In the genomic region with DNA sequence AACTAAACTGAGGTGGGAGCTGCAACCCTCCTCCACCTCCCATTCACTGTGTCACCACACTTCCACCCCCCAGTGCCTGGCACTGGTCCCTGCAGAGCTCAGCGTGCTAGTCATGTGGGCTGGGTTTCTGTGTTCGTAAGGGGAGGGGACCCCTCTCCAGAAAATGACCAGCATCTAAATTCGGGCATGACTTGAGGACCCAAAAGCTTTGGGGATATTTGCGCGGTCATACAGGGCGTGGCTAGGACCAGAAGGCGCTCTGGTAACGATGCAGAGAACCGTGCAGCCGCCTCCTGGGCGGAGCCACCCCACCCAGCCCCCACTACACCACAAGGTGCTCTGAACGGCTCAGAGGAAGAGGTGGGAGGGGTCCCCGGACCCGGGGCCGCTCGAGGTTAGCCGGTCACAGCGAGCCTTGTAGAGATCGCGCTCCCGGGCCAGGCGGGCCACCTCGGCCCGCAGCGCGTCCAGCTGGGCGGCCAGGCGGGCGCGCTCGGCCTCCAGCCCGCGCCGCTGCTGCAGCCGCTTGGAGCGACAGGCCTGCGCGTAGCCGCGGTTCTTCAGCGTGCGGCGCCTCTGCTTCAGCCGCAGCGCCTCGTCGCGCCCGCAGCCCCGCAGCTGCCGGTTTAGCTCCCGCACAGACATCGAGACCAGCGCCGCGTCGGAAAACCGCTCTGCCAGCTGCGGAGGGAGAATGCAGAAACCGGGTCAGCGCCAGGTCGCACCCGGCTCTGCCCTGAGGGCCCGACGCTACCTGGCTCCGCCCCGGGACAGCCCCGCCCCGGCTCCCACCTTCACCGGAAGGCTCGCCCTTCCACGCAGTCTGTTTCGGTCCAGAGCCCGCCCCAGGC, we compare ENCODE assay signal across 9 cellular contexts. TPM values are rescaled to one million over a fixed set of nuclear protein-coding genes. Genes with fewer than 3 reads are reported as not detected.
DNase-seq lines count a peak whose midpoint lies in the region; ATAC-seq and TF ChIP-seq lines count a peak whose summit lies in the region.
"Had no signal": no experiment of that assay in that cellular context is flagged by ENCODE, and none has a peak within 500 bp of the region (broad histone marks: within the 10 kb centered on the region; RNA-seq: fewer than 3 reads in every experiment).

No MANE protein-coding gene starts in this region.

- no peaks in the 10 kb centered on the region for H3K9me3 Mint-ChIP-seq in endothelial cell (ENCODE audit: unreplicated experiment)

- ATAC-seq in GM18873 (IDR thresholded peaks at IDR 0.05; ENCODE audit: low FRiP score, unreplicated experiment) (peak; percentile 76), HG03097 (IDR thresholded peaks at IDR 0.05; ENCODE audit: low FRiP score, unreplicated experiment) (peak; percentile 72)

- H3K4me1 ChIP-seq in mucosa of stomach (ENCODE audit: control insufficient read depth, insufficient read depth, low read length) = peaks cover 7% of the 10 kb centered on the region

- H3K36me3 Mint-ChIP-seq in endothelial cell (ENCODE audit: low read depth, unreplicated experiment) = no peaks in the 10 kb centered on the region

- H3K27me3 Mint-ChIP-seq in endothelial cell (ENCODE audit: unreplicated experiment) = peaks cover 15% of the 10 kb centered on the region

- DNase-seq in AG20443 (ENCODE audit: low spot score) (peak; percentile 76), NCI-H526 (lab: John Stamatoyannopoulos, UW) (peak; percentile 6 to 78), endothelial cell (ENCODE audit: low spot score) (peak; percentile 33)
- DNase-seq in activated CD8-positive, alpha-beta memory T cell treated with anti-CD3 and anti-CD28 coated beads, Interleukin-2, amount 50 U/mL, for 24 hours (ENCODE audit: extremely low read depth) = peak; percentile 46
- peak; percentile 44 for DNase-seq in stimulated activated CD8-positive, alpha-beta memory T cell treated with anti-CD3 and anti-CD28 coated beads, Interleukin-7, amount 100 ng/mL, for 24 hours (ENCODE audit: low read depth)

- H3K9ac ChIP-seq in mucosa of stomach (ENCODE audit: low read length) = peak overlapping the region; percentile 62

- no peak overlapping the region for H3K4me3 Mint-ChIP-seq in endothelial cell (ENCODE audit: unreplicated experiment)

- H3K27me3 ChIP-seq in mucosa of stomach (ENCODE audit: control insufficient read depth, insufficient read depth, low read length) = no peaks in the 10 kb centered on the region

- no peaks in the 10 kb centered on the region for H3K9me3 ChIP-seq in mucosa of stomach (ENCODE audit: control insufficient read depth, low read length)

- peak overlapping the region; percentile 25 for H3K4me3 ChIP-seq in mucosa of stomach (ENCODE audit: low read length)

- TF ChIP-seq CTCF in endothelial cell (IDR thresholded peaks at IDR 0.05; ENCODE audit: unreplicated experiment) = no peak

- H3K4me1 Mint-ChIP-seq in endothelial cell (ENCODE audit: unreplicated experiment) = peaks cover 5% of the 10 kb centered on the region

- no peaks in the 10 kb centered on the region for H3K36me3 ChIP-seq in mucosa of stomach (ENCODE audit: control insufficient read depth, insufficient read depth, low read length)

- H3K27ac Mint-ChIP-seq in endothelial cell (ENCODE audit: unreplicated experiment) = no peak overlapping the region

RNA-seq across cellular contexts. Expression of gene CPNE6, which starts 9.8 kb away (rescaled TPM):
- total RNA-seq in endothelial cell (ENCODE audit: unreplicated experiment) = not detected
- total RNA-seq: LHCN-M2 had no signal

RNA-seq across cellular contexts. Expression of gene PCK2, which starts 13.0 kb away (rescaled TPM):
- total RNA-seq in endothelial cell (ENCODE audit: unreplicated experiment) = 23.9 TPM

RNA-seq across cellular contexts. Expression of gene CARMIL3, which starts 29.3 kb away (rescaled TPM):
- total RNA-seq in endothelial cell (ENCODE audit: unreplicated experiment) = 1.4 TPM

RNA-seq across cellular contexts. Expression of gene DCAF11, which starts 33.5 kb away (rescaled TPM):
- 38.2 TPM for total RNA-seq in endothelial cell (ENCODE audit: unreplicated experiment)

RNA-seq across cellular contexts. Expression of gene NRL, which starts 33.6 kb away (rescaled TPM):
- total RNA-seq in endothelial cell (ENCODE audit: unreplicated experiment) = 1.2 TPM

Comparison
In these comparisons a context has a peak if more than half of its experiments do, and no peak if none do; other contexts are left out.
1. Peak in every context shown above with its lines: DNase-seq, ATAC-seq and H3K4me3 ChIP-seq.